Comparison of ENCODE assay signal across 1 cellular context in the genomic region with DNA sequence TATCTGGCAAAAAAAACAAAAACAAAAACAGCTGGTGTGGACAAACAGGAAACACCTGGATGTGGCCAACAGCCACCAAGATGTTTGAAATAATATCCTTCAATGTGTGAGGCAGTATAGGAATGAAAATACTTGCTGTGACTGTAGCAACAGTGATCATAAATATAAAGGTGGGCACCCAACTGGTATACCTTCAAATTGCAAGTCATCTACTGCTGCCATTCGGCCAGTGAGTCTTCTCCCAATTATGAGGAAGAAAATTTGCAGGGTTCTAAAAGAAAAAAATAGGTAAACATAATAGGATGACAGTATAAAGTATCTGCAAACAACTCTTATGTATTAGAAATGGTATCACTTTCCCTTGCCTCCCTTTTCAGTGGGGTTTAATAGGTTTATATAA.
A peak's percentile ranks its signal among the peaks of the same experiment; 100 is the strongest.
TF ChIP-seq lines count a peak whose summit lies in the region.

No MANE protein-coding gene starts in this region.

TF ChIP-seq in GM12878, 131 proteins besides CTCF, POLR2A, EP300 and RAD21:
- TF ChIP-seq, protein P1, sequence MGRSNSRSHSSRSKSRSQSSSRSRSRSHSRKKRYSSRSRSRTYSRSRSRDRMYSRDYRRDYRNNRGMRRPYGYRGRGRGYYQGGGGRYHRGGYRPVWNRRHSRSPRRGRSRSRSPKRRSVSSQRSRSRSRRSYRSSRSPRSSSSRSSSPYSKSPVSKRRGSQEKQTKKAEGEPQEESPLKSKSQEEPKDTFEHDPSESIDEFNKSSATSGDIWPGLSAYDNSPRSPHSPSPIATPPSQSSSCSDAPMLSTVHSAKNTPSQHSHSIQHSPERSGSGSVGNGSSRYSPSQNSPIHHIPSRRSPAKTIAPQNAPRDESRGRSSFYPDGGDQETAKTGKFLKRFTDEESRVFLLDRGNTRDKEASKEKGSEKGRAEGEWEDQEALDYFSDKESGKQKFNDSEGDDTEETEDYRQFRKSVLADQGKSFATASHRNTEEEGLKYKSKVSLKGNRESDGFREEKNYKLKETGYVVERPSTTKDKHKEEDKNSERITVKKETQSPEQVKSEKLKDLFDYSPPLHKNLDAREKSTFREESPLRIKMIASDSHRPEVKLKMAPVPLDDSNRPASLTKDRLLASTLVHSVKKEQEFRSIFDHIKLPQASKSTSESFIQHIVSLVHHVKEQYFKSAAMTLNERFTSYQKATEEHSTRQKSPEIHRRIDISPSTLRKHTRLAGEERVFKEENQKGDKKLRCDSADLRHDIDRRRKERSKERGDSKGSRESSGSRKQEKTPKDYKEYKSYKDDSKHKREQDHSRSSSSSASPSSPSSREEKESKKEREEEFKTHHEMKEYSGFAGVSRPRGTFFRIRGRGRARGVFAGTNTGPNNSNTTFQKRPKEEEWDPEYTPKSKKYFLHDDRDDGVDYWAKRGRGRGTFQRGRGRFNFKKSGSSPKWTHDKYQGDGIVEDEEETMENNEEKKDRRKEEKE (IDR thresholded peaks at IDR 0.05): no peak
- 0 out of 2 replicates have a peak, but pooled peaks have one; percentile 22 for TF ChIP-seq TCF12 (IDR thresholded peaks at IDR 0.05; ENCODE audit: low read depth, low read length)
